ENCODE assay signal across 6 cellular contexts in the genomic region with DNA sequence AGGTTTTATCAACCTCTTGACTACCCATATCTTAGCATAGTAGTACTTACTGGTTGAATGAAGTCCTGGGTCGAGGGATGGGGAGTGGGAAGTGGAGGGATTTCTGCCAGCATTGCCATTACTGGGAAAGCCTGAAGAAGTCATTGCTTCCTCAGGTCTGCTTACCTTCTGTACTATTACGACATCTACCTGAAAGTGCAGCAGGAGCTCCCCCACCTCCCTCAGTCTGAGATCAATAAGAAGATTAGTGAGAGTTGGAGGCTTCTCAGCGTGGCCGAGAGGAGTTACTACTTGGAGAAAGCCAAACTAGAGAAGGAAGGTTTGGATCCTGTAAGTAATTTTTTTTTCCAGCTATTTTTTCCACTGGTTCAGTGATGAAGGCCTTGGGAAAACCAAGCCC.
"Had no signal": no experiment of that assay in that cellular context is flagged by ENCODE, and none has a peak within 500 bp of the region (broad histone marks: within the 10 kb centered on the region; RNA-seq: fewer than 3 reads in every experiment).

No MANE protein-coding gene starts in this region.

- H3K27ac Mint-ChIP-seq: GM23338, H9, IgD-negative memory B cell had no signal

- H3K4me3 ChIP-seq: GM23338 had no signal

- H3K4me2 ChIP-seq: GM23338 had no signal

- H3K27ac ChIP-seq: HL-60 had no signal

- DNase-seq: H9, HCEC 1CT, KG1 had no signal

- H3K9me3 Mint-ChIP-seq: GM23338, H9, IgD-negative memory B cell had no signal

- H3K4me3 Mint-ChIP-seq: GM23338, H9, IgD-negative memory B cell had no signal

- H3K27me3 Mint-ChIP-seq: IgD-negative memory B cell had no signal

- ATAC-seq: GM23338 had no signal

- H2AFZ ChIP-seq: GM23338 had no signal
